In genomic region chr17:80845863-80846671, GRCh38 we compare ENCODE assay signal across 1 cellular context.
TF ChIP-seq lines count a peak whose summit lies in the region.

No MANE protein-coding gene starts in this region.

TF ChIP-seq in GM23338, 12 proteins besides CTCF, POLR2A, EP300 and RAD21 (continued from another document):
- no peak for TF ChIP-seq ZNF462 (CRISPR knock-in tag; IDR thresholded peaks at IDR 0.05)
- TF ChIP-seq NANOG (IDR thresholded peaks at IDR 0.05; ENCODE audit: borderline replicate concordance): no peak
- no peak for TF ChIP-seq ETS1 (IDR thresholded peaks at IDR 0.05)
- TF ChIP-seq POLR2AphosphoS5 (IDR thresholded peaks at IDR 0.05; ENCODE audit: low read depth): no peak
- TF ChIP-seq REST (IDR thresholded peaks at IDR 0.05; ENCODE audit: unreplicated experiment): no peak
- TF ChIP-seq JUNB (IDR thresholded peaks at IDR 0.05; ENCODE audit: unreplicated experiment): no peak
- no peak for TF ChIP-seq EZH2phosphoT487 (IDR thresholded peaks at IDR 0.05; ENCODE audit: unreplicated experiment)
- TF ChIP-seq STAT1 (IDR thresholded peaks at IDR 0.05; ENCODE audit: unreplicated experiment): no peak
- TF ChIP-seq ZNF114 (CRISPR knock-in tag; IDR thresholded peaks at IDR 0.05): no peak
